Comparison of ENCODE assay signal across 16 cellular contexts in genomic region chr5:69213513-69214215, GRCh38. TPM values are rescaled to one million over a fixed set of nuclear protein-coding genes. Genes with fewer than 3 reads are reported as not detected.
DNase-seq lines count a peak whose midpoint lies in the region; ATAC-seq and TF ChIP-seq lines count a peak whose summit lies in the region.
"Had no signal": no experiment of that assay in that cellular context is flagged by ENCODE, and none has a peak within 500 bp of the region (broad histone marks: within the 10 kb centered on the region; RNA-seq: fewer than 3 reads in every experiment).

No MANE protein-coding gene starts in this region.

- peak overlapping the region in 1 of 2 experiments; percentile 49; a peak in 2 of 4 replicates for H3K27ac ChIP-seq in SK-N-SH (ENCODE audit: low read depth in 2 of 2, low read length in 1 of 2)
- no peak overlapping the region for H3K27ac ChIP-seq in fibroblast of lung (ENCODE audit: insufficient read depth, low read length)
- H3K27ac ChIP-seq: dorsolateral prefrontal cortex, neutrophil, SJSA1 had no signal

- H2AFZ ChIP-seq in SK-N-SH (ENCODE audit: low read depth) (no peak overlapping the region), fibroblast of lung (ENCODE audit: low read length) (no peak overlapping the region)

- TF ChIP-seq EP300 in SK-N-SH (IDR thresholded peaks at IDR 0.05; ENCODE audit: borderline replicate concordance in 1 of 2, low read depth in 1 of 2, low read length in 1 of 2) = no peak; a peak in 1 of 4 replicates

- H3K9me2 ChIP-seq in SK-N-SH = no peaks in the 10 kb centered on the region

- no peaks in the 10 kb centered on the region for H3K27me3 ChIP-seq in SK-N-SH (ENCODE audit: insufficient read depth)
- no peaks in the 10 kb centered on the region for H3K27me3 ChIP-seq in fibroblast of lung (ENCODE audit: control insufficient read depth, insufficient read depth, low read length)
- H3K27me3 ChIP-seq: dorsolateral prefrontal cortex, neutrophil, SJSA1 had no signal

- H3F3A ChIP-seq in SK-N-SH (replicated peaks; ENCODE audit: insufficient read depth) = peaks cover 20% of the 10 kb centered on the region

- TF ChIP-seq RAD21 in SK-N-SH (IDR thresholded peaks at IDR 0.05; ENCODE audit: low read length) = no peak

- H3K36me3 ChIP-seq in SK-N-SH (replicated peaks in 1 of 2; ENCODE audit: control insufficient read depth in 1 of 2, insufficient read depth in 2 of 2, low read length in 1 of 2) (no peaks in the 10 kb centered on the region), fibroblast of lung (ENCODE audit: control insufficient read depth, insufficient read depth, low read length) (no peaks in the 10 kb centered on the region)
- H3K36me3 ChIP-seq: neutrophil had no signal

- 78% methylated on average over 4 of the region's 4 CpGs for WGBS in SK-N-SH (ENCODE audit: low lambda C conversion rate)

- H3K9me3 ChIP-seq in SK-N-SH (no peaks in the 10 kb centered on the region), fibroblast of lung (ENCODE audit: control insufficient read depth, insufficient read depth, low read depth, low read length) (no peaks in the 10 kb centered on the region)
- H3K9me3 ChIP-seq: neutrophil, SJSA1 had no signal

- CTCF ChIA-PET in SK-N-SH (lab: Yijun Ruan, JAX) = interaction anchor here (1.0 kb wide), 1 partner anchor 191 kb away, joined by 3 read pairs; no protein-coding TSS in a partner anchor

- H3K4me1 ChIP-seq in SK-N-SH (ENCODE audit: control insufficient read depth in 1 of 2, insufficient read depth in 2 of 2, low read depth in 1 of 2, low read length in 1 of 2) = peaks cover 1 to 5% of the 10 kb centered on the region in 2 experiments; a peak in 3 of 4 replicates
- H3K4me1 ChIP-seq in fibroblast of lung (ENCODE audit: control insufficient read depth, extremely low read depth, insufficient read depth, low read length) = peaks cover 8% of the 10 kb centered on the region

- H4K20me1 ChIP-seq in SK-N-SH (ENCODE audit: insufficient read depth) (no peaks in the 10 kb centered on the region), fibroblast of lung (ENCODE audit: control insufficient read depth, extremely low read depth, insufficient read depth, low read length) (no peaks in the 10 kb centered on the region)

- H3K4me2 ChIP-seq in SK-N-SH = peak overlapping the region; percentile 17; the same call in 1 of the 2 replicates
- no peak overlapping the region for H3K4me2 ChIP-seq in fibroblast of lung (ENCODE audit: extremely low read depth, insufficient read depth, low read length)

- H3K4me3 ChIP-seq in SK-N-SH (ENCODE audit: low read depth in 2 of 2, low read length in 1 of 2) = no peak overlapping the region
- H3K4me3 ChIP-seq in fibroblast of lung (replicated peaks in 1 of 4; ENCODE audit: control extremely low read depth in 1 of 4, insufficient read depth in 1 of 4, low read depth in 3 of 4, low read length in 4 of 4) = no peak overlapping the region
- H3K4me3 ChIP-seq: dorsolateral prefrontal cortex, SJSA1 had no signal

- no peak for TF ChIP-seq CTCF in SK-N-SH (IDR thresholded peaks at IDR 0.05)
- TF ChIP-seq CTCF in fibroblast of lung (conservative IDR thresholded peaks at IDR 0.05 in 1 of 2, IDR thresholded peaks at IDR 0.05 in 1 of 2; ENCODE audit: low read depth in 1 of 2, low read length in 2 of 2) = no peak

- peaks cover 7% of the 10 kb centered on the region for H3K79me2 ChIP-seq in SK-N-SH (ENCODE audit: insufficient read depth)
- peaks cover 6% of the 10 kb centered on the region for H3K79me2 ChIP-seq in fibroblast of lung (ENCODE audit: control insufficient read depth, insufficient read depth, low read length)

- POLR2A ChIA-PET in SK-N-SH (lab: Yijun Ruan, JAX) = no interaction called here

- ATAC-seq in HG03196 (IDR thresholded peaks at IDR 0.05; ENCODE audit: unreplicated experiment) (no peak), left lobe of liver (no peak), HG02840 (IDR thresholded peaks at IDR 0.05; ENCODE audit: low FRiP score, unreplicated experiment) (no peak)
- ATAC-seq: right cardiac atrium had no signal

- H3K9ac ChIP-seq in SK-N-SH (no peak overlapping the region), fibroblast of lung (ENCODE audit: insufficient read depth, low read length) (no peak overlapping the region)

- DNase-seq in activated CD8-positive, alpha-beta memory T cell treated with anti-CD3 and anti-CD28 coated beads for 24 hours = peak; percentile 32
- no peak for DNase-seq in activated CD8-positive, alpha-beta memory T cell treated with anti-CD3 and anti-CD28 coated beads, Interleukin-2, amount 50 U/mL, for 48 hours
- no peak for DNase-seq in SK-N-SH
- peak; percentile 34 to 62 for DNase-seq in fibroblast of lung (ENCODE audit: low read depth in 2 of 2)
- DNase-seq in NCI-H2227 (lab: John Stamatoyannopoulos, UW; ENCODE audit: unreplicated experiment) = no peak
- no peak for DNase-seq in left lobe of liver (ENCODE audit: low spot score)
- DNase-seq: activated CD4-positive, alpha-beta memory T cell treated with anti-CD3 and anti-CD28 coated beads for 36 hours; activated effector memory CD4-positive, alpha-beta T cell treated with Interleukin-2 at 50 U/mL for 16 hours; mesendoderm; right cardiac atrium; stimulated activated CD4-positive, alpha-beta T cell treated with anti-CD3 and anti-CD28 coated beads, Interleukin-2, amount 100 ng/mL, for 24 hours had no signal

TF ChIP-seq in SK-N-SH, 30 proteins besides CTCF, POLR2A, EP300 and RAD21:
- TF ChIP-seq SMC3 (IDR thresholded peaks at IDR 0.05; ENCODE audit: low read depth, low read length) = no peak
- peak; percentile 79 for TF ChIP-seq JUND (IDR thresholded peaks at IDR 0.05)
- TF ChIP-seq GATA2 (CRISPR knock-in tag; IDR thresholded peaks at IDR 0.05) = no peak
- no peak for TF ChIP-seq SIN3A (IDR thresholded peaks at IDR 0.05; ENCODE audit: borderline replicate concordance, low read depth, low read length)
- peak; percentile 88 for TF ChIP-seq TCF12 (IDR thresholded peaks at IDR 0.05)
- peak; percentile 53 for TF ChIP-seq PBX3 (IDR thresholded peaks at IDR 0.05)
- peak; percentile 79; the same call in 1 of the 2 replicates for TF ChIP-seq MAX (IDR thresholded peaks at IDR 0.05; ENCODE audit: low read depth)
- peak; percentile 81 for TF ChIP-seq FOSL2 (IDR thresholded peaks at IDR 0.05; ENCODE audit: borderline replicate concordance, low read depth)
- TF ChIP-seq NFIC (IDR thresholded peaks at IDR 0.05; ENCODE audit: borderline replicate concordance) = 0 out of 2 replicates have a peak, but pooled peaks have one; percentile 20
- peak; percentile 15; the same call in 1 of the 2 replicates for TF ChIP-seq POLR2AphosphoS5 (IDR thresholded peaks at IDR 0.05; ENCODE audit: low read depth, low read length)
- no peak for TF ChIP-seq RFX5 (IDR thresholded peaks at IDR 0.05; ENCODE audit: low read length)

RNA-seq across cellular contexts. Expression of gene CDK7, which starts 21.0 kb away (rescaled TPM):
- polyA plus RNA-seq in SK-N-SH (2012; rRNA removed) (44.2 and 62.1 TPM in 2 replicates), fibroblast of lung (67.7 and 95.4 TPM in 2 replicates)
- polyA plus RNA-seq in SK-N-SH (2012; cell fraction: cytosol; rRNA removed) = 71.0 and 91.6 TPM in 2 replicates
- 14.1 and 41.0 TPM in 2 replicates for polyA plus RNA-seq in SK-N-SH (2012; cell fraction: nucleus; rRNA removed)
- total RNA-seq in fibroblast of lung (43.7 and 74.3 TPM in 2 replicates), left lobe of liver (7.6 TPM)
- polyA plus RNA-seq in fibroblast of lung (2012) = 89.7 and 121 TPM in 2 replicates
- 8.9 and 44.0 TPM in 2 replicates for polyA minus RNA-seq in fibroblast of lung (ENCODE audit: low replicate concordance)

RNA-seq across cellular contexts. Expression of gene CENPH, which starts 24.3 kb away (rescaled TPM):
- polyA plus RNA-seq in SK-N-SH (2012; rRNA removed) = 12.8 and 14.6 TPM in 2 replicates
- 17.8 and 20.8 TPM in 2 replicates for polyA plus RNA-seq in SK-N-SH (2012; cell fraction: cytosol; rRNA removed)
- 3.7 and 4.2 TPM in 2 replicates for polyA plus RNA-seq in SK-N-SH (2012; cell fraction: nucleus; rRNA removed)
- total RNA-seq in fibroblast of lung = 4.1 and 10.9 TPM in 2 replicates
- polyA plus RNA-seq in fibroblast of lung = 7.1 and 16.6 TPM in 2 replicates
- 9.4 and 18.3 TPM in 2 replicates for polyA plus RNA-seq in fibroblast of lung (2012)
- 0.47 and 3.7 TPM in 2 replicates for polyA minus RNA-seq in fibroblast of lung (ENCODE audit: low replicate concordance)
- 0.53 TPM for total RNA-seq in left lobe of liver

RNA-seq across cellular contexts. Expression of gene CCNB1, which starts 46.7 kb away (rescaled TPM):
- polyA plus RNA-seq in SK-N-SH (2012; rRNA removed) (67.8 and 78.6 TPM in 2 replicates), fibroblast of lung (46.8 and 166 TPM in 2 replicates)
- polyA plus RNA-seq in SK-N-SH (2012; cell fraction: cytosol; rRNA removed) = 89.6 and 95.9 TPM in 2 replicates
- 30.3 and 46.5 TPM in 2 replicates for polyA plus RNA-seq in SK-N-SH (2012; cell fraction: nucleus; rRNA removed)
- total RNA-seq in fibroblast of lung (8.2 and 74.3 TPM in 2 replicates), left lobe of liver (2.7 TPM)
- 36.5 and 162 TPM in 2 replicates for polyA plus RNA-seq in fibroblast of lung (2012)
- polyA minus RNA-seq in fibroblast of lung (ENCODE audit: low replicate concordance) = 13.5 and 16.7 TPM in 2 replicates

Comparison
In these comparisons a context has a peak if more than half of its experiments do, and no peak if none do; other contexts are left out.
1. DNase-seq: peak in activated CD8-positive, alpha-beta memory T cell treated with anti-CD3 and anti-CD28 coated beads for 24 hours (single experiment) and fibroblast of lung (2 of 2); none in activated CD8-positive, alpha-beta memory T cell treated with anti-CD3 and anti-CD28 coated beads, Interleukin-2, amount 50 U/mL, for 48 hours (single experiment), SK-N-SH (single experiment), NCI-H2227 (single experiment) and left lobe of liver (single experiment).